ENCODE assay signal across 16 cellular contexts in the genomic region with DNA sequence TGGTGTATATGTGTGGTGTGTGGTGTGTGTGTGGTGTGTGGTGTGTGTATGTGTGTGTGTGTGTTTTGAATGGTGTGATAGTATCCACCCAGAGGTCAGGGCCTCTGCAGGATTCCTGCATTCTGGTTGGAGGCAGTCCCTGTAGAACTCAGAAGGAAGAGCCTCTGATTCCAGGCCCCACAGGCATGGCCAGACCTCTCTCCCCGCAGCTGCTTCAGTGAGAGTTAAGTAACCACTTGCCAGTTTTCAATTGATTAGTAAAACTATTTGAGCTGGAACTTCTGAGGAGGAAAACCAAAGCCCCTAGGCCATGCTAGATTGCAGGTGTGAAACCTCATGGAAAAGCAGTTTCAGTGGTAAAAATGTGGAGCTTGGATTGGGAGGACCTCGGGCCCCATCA. TPM values are rescaled to one million over a fixed set of nuclear protein-coding genes. Genes with fewer than 3 reads are reported as not detected.
"Had no signal": no experiment of that assay in that cellular context is flagged by ENCODE, and none has a peak within 500 bp of the region (broad histone marks: within the 10 kb centered on the region; RNA-seq: fewer than 3 reads in every experiment).

No MANE protein-coding gene starts in this region.

- H3K27ac ChIP-seq: coronary artery, esophagus squamous epithelium, sigmoid colon had no signal

- DNase-seq: activated CD4-positive, alpha-beta T cell treated with anti-CD3 and anti-CD28 coated beads, Interleukin-2, amount 10 ng/mL, durations not matched to agents 7 days and 5 days; activated CD8-positive, alpha-beta memory T cell treated with anti-CD3 and anti-CD28 coated beads for 24 hours; activated CD8-positive, alpha-beta memory T cell treated with anti-CD3 and anti-CD28 coated beads, Interleukin-2, amount 50 U/mL, for 48 hours; activated effector memory CD4-positive, alpha-beta T cell treated with anti-CD3 and anti-CD28 coated beads, Interleukin-2, amount 50 U/mL, for 16 hours; activated naive CD4-positive, alpha-beta T cell treated with anti-CD3 and anti-CD28 coated beads, Interleukin-2, amount 50 U/mL, for 16 hours; activated T-cell treated with anti-CD3 and anti-CD28 coated beads, Interleukin-2, amount 50 U/mL, for 48 hours; aorta; esophagus squamous epithelium; immature natural killer cell; mesenchymal stem cell; naive thymus-derived CD8-positive, alpha-beta T cell; sigmoid colon; T1000 had no signal

- H3K9me3 ChIP-seq: esophagus squamous epithelium, sigmoid colon had no signal

- H3K9me3 Mint-ChIP-seq: activated CD4-positive, alpha-beta T cell treated with anti-CD3 and anti-CD28 coated beads, Interleukin-2, amount 10 ng/mL, durations not matched to agents 7 days and 5 days; central memory CD8-positive, alpha-beta T cell; immature natural killer cell; naive thymus-derived CD8-positive, alpha-beta T cell had no signal

- H3K36me3 Mint-ChIP-seq: immature natural killer cell; naive thymus-derived CD8-positive, alpha-beta T cell had no signal

- H3K4me3 Mint-ChIP-seq: activated CD4-positive, alpha-beta T cell treated with anti-CD3 and anti-CD28 coated beads, Interleukin-2, amount 10 ng/mL, durations not matched to agents 7 days and 5 days; central memory CD8-positive, alpha-beta T cell; naive thymus-derived CD8-positive, alpha-beta T cell had no signal

- H3K36me3 ChIP-seq: esophagus squamous epithelium, sigmoid colon had no signal

- H3K4me3 ChIP-seq: coronary artery, esophagus squamous epithelium, sigmoid colon had no signal

- ATAC-seq: naive thymus-derived CD8-positive, alpha-beta T cell had no signal

RNA-seq across cellular contexts. Expression of a gene that starts 2.1 kb away (rescaled TPM):
- total RNA-seq: aorta; naive thymus-derived CD8-positive, alpha-beta T cell; renal cortical epithelial cell; sigmoid colon had no signal
